8 cellular contexts compared by ENCODE assay signal in the genomic region with DNA sequence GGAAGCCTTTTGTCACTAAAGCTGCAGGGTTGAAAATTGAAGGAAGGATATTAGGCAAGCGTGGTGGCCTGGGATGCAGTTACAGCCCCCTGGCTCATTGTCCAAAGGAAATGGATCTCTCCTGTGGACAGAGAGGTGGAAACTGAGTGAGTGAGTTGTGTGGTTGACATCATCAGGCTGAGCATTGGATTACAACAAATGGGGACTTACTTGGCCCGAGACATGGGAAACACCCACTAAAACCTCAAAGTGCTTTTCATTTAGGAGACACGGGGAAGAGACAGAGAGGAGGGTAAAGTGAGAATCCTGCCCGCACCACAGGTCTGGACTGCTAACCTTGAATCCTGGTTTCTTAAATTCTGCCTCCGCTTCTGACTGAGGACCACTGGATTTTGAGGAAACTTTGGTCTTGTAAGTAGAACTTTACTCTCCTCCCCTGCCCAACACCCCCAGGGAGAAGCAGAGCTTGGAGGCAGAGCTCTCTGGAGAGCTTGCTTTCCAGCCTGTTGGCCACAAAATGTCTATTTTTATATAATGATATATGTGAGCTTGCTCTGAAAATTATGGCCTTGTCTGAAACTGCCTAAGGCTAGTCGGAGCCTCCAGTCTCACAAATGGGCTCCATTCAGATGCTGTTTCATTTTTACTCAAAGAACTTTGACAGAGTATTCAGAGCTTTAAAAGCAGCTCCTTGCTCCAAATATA. TPM values are rescaled to one million over a fixed set of nuclear protein-coding genes. Genes with fewer than 3 reads are reported as not detected.
DNase-seq lines count a peak whose midpoint lies in the region; ATAC-seq and TF ChIP-seq lines count a peak whose summit lies in the region.

A gene (plus strand): TSS at position 259 of the 705 bp plus-strand sequence. CDS start 31,978 bp downstream, outside the sequence.

- H3F3A ChIP-seq in PC-3 (ENCODE audit: low read length, unreplicated experiment) = no peaks in the 10 kb centered on the region

- ATAC-seq in PC-3 (no peak), esophagus mucosa (peak; percentile 36), GM19463 (IDR thresholded peaks at IDR 0.05; ENCODE audit: unreplicated experiment) (no peak), GM21381 (IDR thresholded peaks at IDR 0.05; ENCODE audit: unreplicated experiment) (no peak)

- no peaks in the 10 kb centered on the region for H3K9me2 ChIP-seq in PC-3 (replicated peaks; ENCODE audit: low read length)

- H3K9ac ChIP-seq in BLaER1 = peak within 1 kb of the TSS; percentile 59
- H3K9ac ChIP-seq in PC-3 (ENCODE audit: low read length) = no peak within 1 kb of the TSS

- no peak within 1 kb of the TSS for H2AFZ ChIP-seq in PC-3 (ENCODE audit: low read length)

- H3K27me3 ChIP-seq in BLaER1 (no peaks in the 10 kb centered on the region), PC-3 (ENCODE audit: low read length) (no peaks in the 10 kb centered on the region)

- H3K4me2 ChIP-seq in BLaER1 (peak within 1 kb of the TSS; percentile 94), PC-3 (ENCODE audit: low read length) (no peak within 1 kb of the TSS)

- H3K27me3 Mint-ChIP-seq in neural crest cell (ENCODE audit: low read depth) = no peaks in the 10 kb centered on the region

- POLR2A ChIA-PET in PC-3 (lab: Charles Lee; ENCODE audit: unreplicated experiment) = no interaction called here

- TF ChIP-seq CTCF in PC-3 (conservative IDR thresholded peaks at IDR 0.05; ENCODE audit: low read depth, low read length) (no peak), neural crest cell (conservative IDR thresholded peaks at IDR 0.05) (no peak)

- H3K36me3 Mint-ChIP-seq in neural crest cell (ENCODE audit: low read depth) = no peaks in the 10 kb centered on the region

- no peaks in the 10 kb centered on the region for H4K20me1 ChIP-seq in BLaER1
- H4K20me1 ChIP-seq in PC-3 (ENCODE audit: low read length) = no peaks in the 10 kb centered on the region

- H3K9me3 Mint-ChIP-seq in neural crest cell = no peaks in the 10 kb centered on the region

- no peak within 1 kb of the TSS for H3K4me3 Mint-ChIP-seq in neural crest cell

- BruUV-seq in PC-3 (replicated peaks; lab: Mats Ljungman, UMichigan) = no TSS peak

- H3K79me2 ChIP-seq in PC-3 (ENCODE audit: low read length) = no peaks in the 10 kb centered on the region

- H3K27ac Mint-ChIP-seq in neural crest cell (ENCODE audit: unreplicated experiment) = peak within 1 kb of the TSS; percentile 20

- H3K9me3 ChIP-seq in BLaER1 = no peaks in the 10 kb centered on the region
- no peaks in the 10 kb centered on the region for H3K9me3 ChIP-seq in PC-3 (ENCODE audit: low read length)

- H3K4me3 ChIP-seq in BLaER1 (peak within 1 kb of the TSS; percentile 48), PC-3 (ENCODE audit: low read length) (no peak within 1 kb of the TSS)

- H3K27ac ChIP-seq in BLaER1 (peak within 1 kb of the TSS; percentile 70), PC-3 (ENCODE audit: low read length) (no peak within 1 kb of the TSS)

- intact Hi-C loops in PC-3 (cut with micrococcal nuclease) = no loop called here

- peaks cover 41% of the 10 kb centered on the region for H3K4me1 Mint-ChIP-seq in neural crest cell

- CTCF ChIA-PET in PC-3 (lab: Charles Lee) = interaction anchor here (1.4 kb wide), 1 partner anchor 44 kb away, joined by 4 read pairs; no protein-coding TSS in a partner anchor

- no peaks in the 10 kb centered on the region for H3K36me3 ChIP-seq in BLaER1
- no peaks in the 10 kb centered on the region for H3K36me3 ChIP-seq in PC-3 (ENCODE audit: low read depth, low read length)

- DNase-seq in PC-3 = no peak
- no peak for DNase-seq in neural crest cell (ENCODE audit: low read depth, low spot score)
- DNase-seq in SK-N-DZ (ENCODE audit: low spot score) = no peak
- DNase-seq in NCI-H1092 (lab: John Stamatoyannopoulos, UW) = no peak

- H3K4me1 ChIP-seq in BLaER1 = peaks cover 84% of the 10 kb centered on the region
- peaks cover 15% of the 10 kb centered on the region for H3K4me1 ChIP-seq in PC-3 (ENCODE audit: insufficient read depth, low read length)

RNA-seq across cellular contexts. Expression of the gene that starts here (rescaled TPM):
- total RNA-seq in PC-3 (2014; rRNA removed) (47.5 and 49.2 TPM in 2 replicates), esophagus mucosa (11.3 TPM), neural crest cell (32.3 and 34.7 TPM in 2 replicates)
- 42.9 and 46.8 TPM in 2 replicates for polyA plus RNA-seq in SK-N-DZ (2014; cell fraction: cytosol; rRNA removed)
- polyA plus RNA-seq in SK-N-DZ (2014; cell fraction: nucleus; rRNA removed) = 21.9 and 23.0 TPM in 2 replicates
